ENCODE assay signal across 22 cellular contexts in the genomic region with DNA sequence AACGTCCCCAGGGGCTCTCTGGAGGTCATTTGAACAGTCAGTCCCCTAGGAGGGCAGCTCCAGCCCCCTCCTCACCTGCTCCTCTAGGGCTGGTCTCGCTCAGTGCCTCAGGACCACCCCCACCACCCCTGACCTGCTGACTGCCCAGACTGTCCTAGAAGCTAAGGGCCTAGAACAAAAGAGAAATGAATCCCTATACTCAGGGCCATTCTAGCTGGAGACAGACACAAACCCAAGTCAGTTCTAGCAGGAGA.
A peak's percentile ranks its signal among the peaks of the same experiment; 100 is the strongest.
DNase-seq lines count a peak whose midpoint lies in the region; ATAC-seq, FAIRE-seq and TF ChIP-seq lines count a peak whose summit lies in the region.
"Had no signal": no experiment of that assay in that cellular context is flagged by ENCODE, and none has a peak within 500 bp of the region (broad histone marks: within the 10 kb centered on the region; RNA-seq: fewer than 3 reads in every experiment).

No MANE protein-coding gene starts in this region.

- H3K9me3 Mint-ChIP-seq in MCF 10A (ENCODE audit: unreplicated experiment) (no peaks in the 10 kb centered on the region), astrocyte (ENCODE audit: unreplicated experiment) (no peaks in the 10 kb centered on the region)
- H3K9me3 Mint-ChIP-seq: activated CD4-positive, alpha-beta memory T cell treated with anti-CD3 and anti-CD28 coated beads, Interleukin-2, amount 10 ng/mL, durations not matched to agents 7 days and 5 days; activated naive CD4-positive, alpha-beta T cell treated with anti-CD3 and anti-CD28 coated beads, Interleukin-2, amount 10 ng/mL, durations not matched to agents 7 days and 5 days; activated T-cell treated with anti-CD3 and anti-CD28 coated beads, Interleukin-2, amount 50 U/mL, for 24 hours; stimulated activated naive B cell treated with anti-CD40 and anti-IgM and Interleukin-4, amounts not matched to agents 10 μg/mL and 1 μg/mL and 100 μg/mL, for 72 hours; T-helper 1 cell treated with Interleukin-12 subunit alpha and Interleukin-12 subunit beta and Interleukin-4 antibody, amounts not matched to agents 30 μg/mL and 1 μg/mL, for 36 hours had no signal

- H3K27ac Mint-ChIP-seq in MCF 10A (ENCODE audit: low read depth, unreplicated experiment) = no peak overlapping the region
- H3K27ac Mint-ChIP-seq in astrocyte (ENCODE audit: unreplicated experiment) = peak overlapping the region; percentile 89
- H3K27ac Mint-ChIP-seq: activated CD4-positive, alpha-beta memory T cell treated with anti-CD3 and anti-CD28 coated beads, Interleukin-2, amount 10 ng/mL, durations not matched to agents 7 days and 5 days; activated naive CD4-positive, alpha-beta T cell treated with anti-CD3 and anti-CD28 coated beads, Interleukin-2, amount 10 ng/mL, durations not matched to agents 7 days and 5 days; activated T-cell treated with anti-CD3 and anti-CD28 coated beads, Interleukin-2, amount 50 U/mL, for 24 hours; B cell; T-helper 1 cell treated with Interleukin-12 subunit alpha and Interleukin-12 subunit beta and Interleukin-4 antibody, amounts not matched to agents 30 μg/mL and 1 μg/mL, for 36 hours had no signal

- no peak overlapping the region for H3K9ac ChIP-seq in astrocyte (ENCODE audit: low read length)
- H3K9ac ChIP-seq in stomach smooth muscle (ENCODE audit: low read length in 2 of 2) = no peak overlapping the region

- POLR2A ChIA-PET in MCF 10A (lab: Yijun Ruan, JAX) = no interaction called here

- DNase-seq in breast epithelium (ENCODE audit: low spot score in 2 of 2) = no peak
- DNase-seq in MCF 10A (ENCODE audit: unreplicated experiment) = no peak
- no peak for DNase-seq in astrocyte (ENCODE audit: low read depth)
- DNase-seq in pancreas = no peak
- no peak for DNase-seq in activated effector memory CD4-positive, alpha-beta T cell treated with anti-CD3 and anti-CD28 coated beads, Interleukin-2, amount 50 U/mL, for 16 hours
- DNase-seq: activated CD4-positive, alpha-beta memory T cell treated with anti-CD3 and anti-CD28 coated beads, Interleukin-2, amount 10 ng/mL, durations not matched to agents 7 days and 5 days; activated naive CD4-positive, alpha-beta T cell treated with anti-CD3 and anti-CD28 coated beads, Interleukin-2, amount 10 ng/mL, durations not matched to agents 7 days and 5 days; activated T-cell treated with anti-CD3 and anti-CD28 coated beads, Interleukin-2, amount 50 U/mL, for 24 hours; anterior cingulate cortex; NCI-H1436; NCI-H2171 treated with DMSO at 0.1 percent for 48 hours; NCI-H69; stimulated activated naive B cell treated with anti-CD40 and anti-IgM and Interleukin-4, amounts not matched to agents 10 μg/mL and 1 μg/mL and 100 μg/mL, for 72 hours; transverse colon had no signal

- peak overlapping the region; percentile 72 to 87 for H3K27ac ChIP-seq in breast epithelium
- no peak overlapping the region for H3K27ac ChIP-seq in astrocyte (ENCODE audit: low read depth, low read length)
- H3K27ac ChIP-seq in mesodermal cell (ENCODE audit: low read depth, low read length, severe bottlenecking) = peak overlapping the region; percentile 94
- peak overlapping the region; percentile 11 for H3K27ac ChIP-seq in stomach smooth muscle (ENCODE audit: low read length)
- H3K27ac ChIP-seq in pancreas = no peak overlapping the region
- H3K27ac ChIP-seq: 22Rv1, VCaP had no signal

- no peak overlapping the region for H2AFZ ChIP-seq in astrocyte (ENCODE audit: low read depth, low read length)

- H3K4me3 Mint-ChIP-seq in MCF 10A (ENCODE audit: unreplicated experiment) (no peak overlapping the region), astrocyte (ENCODE audit: unreplicated experiment) (peak overlapping the region; percentile 16)
- H3K4me3 Mint-ChIP-seq: activated CD4-positive, alpha-beta memory T cell treated with anti-CD3 and anti-CD28 coated beads, Interleukin-2, amount 10 ng/mL, durations not matched to agents 7 days and 5 days; activated naive CD4-positive, alpha-beta T cell treated with anti-CD3 and anti-CD28 coated beads, Interleukin-2, amount 10 ng/mL, durations not matched to agents 7 days and 5 days; activated T-cell treated with anti-CD3 and anti-CD28 coated beads, Interleukin-2, amount 50 U/mL, for 24 hours; B cell; stimulated activated naive B cell treated with anti-CD40 and anti-IgM and Interleukin-4, amounts not matched to agents 10 μg/mL and 1 μg/mL and 100 μg/mL, for 72 hours; T-helper 1 cell treated with Interleukin-12 subunit alpha and Interleukin-12 subunit beta and Interleukin-4 antibody, amounts not matched to agents 30 μg/mL and 1 μg/mL, for 36 hours had no signal

- H3K79me2 ChIP-seq in astrocyte (ENCODE audit: insufficient read depth, low read length) = no peaks in the 10 kb centered on the region

- H3K36me3 ChIP-seq in breast epithelium (no peaks in the 10 kb centered on the region), astrocyte (ENCODE audit: insufficient read depth, low read length) (no peaks in the 10 kb centered on the region), mesodermal cell (ENCODE audit: control insufficient read depth, insufficient read depth, low read length) (no peaks in the 10 kb centered on the region), stomach smooth muscle (ENCODE audit: control insufficient read depth in 2 of 2, insufficient read depth in 2 of 2, low read length in 2 of 2) (no peaks in the 10 kb centered on the region), pancreas (no peaks in the 10 kb centered on the region)
- H3K36me3 ChIP-seq: transverse colon had no signal

- H3K4me2 ChIP-seq in astrocyte (ENCODE audit: low read length) = no peak overlapping the region

- no peak for ATAC-seq in HG02840 (IDR thresholded peaks at IDR 0.05; ENCODE audit: low FRiP score, unreplicated experiment)
- no peak for ATAC-seq in pancreas
- ATAC-seq: stimulated activated naive B cell treated with anti-CD40 and anti-IgM and Interleukin-4, amounts not matched to agents 10 μg/mL and 1 μg/mL and 100 μg/mL, for 72 hours had no signal

- H3K27me3 ChIP-seq in breast epithelium (no peaks in the 10 kb centered on the region), astrocyte (ENCODE audit: insufficient read depth, low read length) (no peaks in the 10 kb centered on the region), stomach smooth muscle (ENCODE audit: control insufficient read depth in 1 of 2, insufficient read depth in 2 of 2, low read length in 2 of 2) (no peaks in the 10 kb centered on the region), pancreas (no peaks in the 10 kb centered on the region)
- H3K27me3 ChIP-seq: transverse colon had no signal

- intact Hi-C loops in breast epithelium (cut with DNase I; ENCODE audit: low total_unique reads) = no loop called here
- intact Hi-C loops in MCF 10A (cut with micrococcal nuclease) = no loop called here
- intact Hi-C loops in pancreas (cut with DNase I) = no loop called here

- no peak overlapping the region for H3K4me3 ChIP-seq in breast epithelium
- no peak overlapping the region for H3K4me3 ChIP-seq in astrocyte (ENCODE audit: insufficient read depth, low read depth, low read length)
- no peak overlapping the region for H3K4me3 ChIP-seq in mesodermal cell (ENCODE audit: extremely low read depth, insufficient read depth, low read length, poor library complexity, severe bottlenecking)
- H3K4me3 ChIP-seq in stomach smooth muscle (ENCODE audit: low read length in 2 of 2) = no peak overlapping the region
- no peak overlapping the region for H3K4me3 ChIP-seq in pancreas
- H3K4me3 ChIP-seq: transverse colon had no signal

- H4K20me1 ChIP-seq in astrocyte (ENCODE audit: insufficient read depth, low read length) = no peaks in the 10 kb centered on the region

- BruUV-seq in MCF 10A (replicated peaks; lab: Mats Ljungman, UMichigan) = no TSS peak

- H3K27me3 Mint-ChIP-seq in MCF 10A (ENCODE audit: insufficient read depth, unreplicated experiment) (no peaks in the 10 kb centered on the region), astrocyte (ENCODE audit: low read depth, unreplicated experiment) (peaks cover 2% of the 10 kb centered on the region)
- H3K27me3 Mint-ChIP-seq: activated T-cell treated with anti-CD3 and anti-CD28 coated beads, Interleukin-2, amount 50 U/mL, for 24 hours had no signal

- no peak for TF ChIP-seq POLR2A in breast epithelium (IDR thresholded peaks at IDR 0.05)

- H3K9me3 ChIP-seq in breast epithelium (no peaks in the 10 kb centered on the region), astrocyte (ENCODE audit: insufficient read depth, low read depth, low read length) (no peaks in the 10 kb centered on the region), mesodermal cell (ENCODE audit: control insufficient read depth, low read length) (no peaks in the 10 kb centered on the region), stomach smooth muscle (ENCODE audit: control insufficient read depth in 2 of 2, low read length in 2 of 2) (no peaks in the 10 kb centered on the region), pancreas (no peaks in the 10 kb centered on the region)
- H3K9me3 ChIP-seq: transverse colon had no signal

- WGBS in mesodermal cell (ENCODE audit: insufficient coverage in 2 of 2), 2 experiments = 48 to 56% methylated on average over 2 of the region's 2 CpGs
- 47 to 74% methylated on average over 2 of the region's 2 CpGs for WGBS in pancreas, 2 donors

- H3K4me1 ChIP-seq in breast epithelium = peaks cover 0 to 5% of the 10 kb centered on the region in 2 donors
- peaks cover 31% of the 10 kb centered on the region for H3K4me1 ChIP-seq in astrocyte (ENCODE audit: insufficient read depth, low read length)
- peaks cover 52% of the 10 kb centered on the region for H3K4me1 ChIP-seq in mesodermal cell (ENCODE audit: control insufficient read depth, insufficient read depth, low read length, poor library complexity, severe bottlenecking)
- peaks cover 19% of the 10 kb centered on the region for H3K4me1 ChIP-seq in stomach smooth muscle (ENCODE audit: control insufficient read depth, insufficient read depth, low read length)
- no peaks in the 10 kb centered on the region for H3K4me1 ChIP-seq in pancreas
- H3K4me1 ChIP-seq: transverse colon had no signal

- H3K36me3 Mint-ChIP-seq in MCF 10A (ENCODE audit: insufficient read depth, unreplicated experiment) (no peaks in the 10 kb centered on the region), astrocyte (ENCODE audit: low read depth, unreplicated experiment) (no peaks in the 10 kb centered on the region)
- H3K36me3 Mint-ChIP-seq: activated naive CD4-positive, alpha-beta T cell treated with anti-CD3 and anti-CD28 coated beads, Interleukin-2, amount 10 ng/mL, durations not matched to agents 7 days and 5 days; stimulated activated naive B cell treated with anti-CD40 and anti-IgM and Interleukin-4, amounts not matched to agents 10 μg/mL and 1 μg/mL and 100 μg/mL, for 72 hours had no signal

- no peak for FAIRE-seq in astrocyte (lab: Jason Lieb, UNC)
- FAIRE-seq in pancreas (lab: Jason Lieb, UNC) = no peak
- FAIRE-seq: H54 had no signal

- H3K4me1 Mint-ChIP-seq in MCF 10A (ENCODE audit: insufficient read depth, unreplicated experiment) (no peaks in the 10 kb centered on the region), astrocyte (ENCODE audit: low read depth, unreplicated experiment) (peaks cover 37% of the 10 kb centered on the region)
- H3K4me1 Mint-ChIP-seq: B cell had no signal

- TF ChIP-seq CTCF in breast epithelium (IDR thresholded peaks at IDR 0.05) (no peak), MCF 10A (IDR thresholded peaks at IDR 0.05; ENCODE audit: unreplicated experiment) (no peak), astrocyte (IDR thresholded peaks at IDR 0.05; ENCODE audit: insufficient read depth, low read depth, low read length) (no peak), pancreas (IDR thresholded peaks at IDR 0.05) (no peak)

- CTCF ChIA-PET in MCF 10A (lab: Yijun Ruan, JAX) = interaction anchor here (0.9 kb wide), 1 partner anchor 22 kb away, joined by 4 read pairs; no protein-coding TSS in a partner anchor

Comparison
In these comparisons a context has a peak if more than half of its experiments do, and no peak if none do; other contexts are left out.
1. H3K27ac ChIP-seq: peak in breast epithelium (2 of 2), mesodermal cell (single experiment) and stomach smooth muscle (single experiment); none in astrocyte (single experiment) and pancreas (0 of 4).